ENCODE assay signal across 8 cellular contexts in genomic region chr3:9249273-9250192, GRCh38. TPM values are rescaled to one million over a fixed set of nuclear protein-coding genes. Genes with fewer than 3 reads are reported as not detected.
A peak's percentile ranks its signal among the peaks of the same experiment; 100 is the strongest.
DNase-seq lines count a peak whose midpoint lies in the region; ATAC-seq and TF ChIP-seq lines count a peak whose summit lies in the region.

Gene SRGAP3, minus strand, starts transcription at chr3:9249646. Its CDS starts 695 bp downstream, at chr3:9248951.

- H3K36me3 ChIP-seq in Caco-2 (ENCODE audit: control insufficient read depth, insufficient read depth, low read length), result no peaks in the 10 kb centered on the region; the same call in 1 of the 2 replicates
- H3K36me3 ChIP-seq in HUES48 (ENCODE audit: control insufficient read depth, insufficient read depth, low read length), result no peaks in the 10 kb centered on the region
- H3K36me3 ChIP-seq in OCI-LY1 (ENCODE audit: insufficient read depth, low read length), result no peaks in the 10 kb centered on the region

- no peaks in the 10 kb centered on the region for H3K9me3 ChIP-seq in Caco-2
- H3K9me3 ChIP-seq in HUES48 (ENCODE audit: control insufficient read depth, insufficient read depth, low read length), result no peaks in the 10 kb centered on the region
- H3K9me3 ChIP-seq in OCI-LY1 (ENCODE audit: low read length), result no peaks in the 10 kb centered on the region

- H4K20me1 ChIP-seq in OCI-LY1 (ENCODE audit: insufficient read depth, low read length), result no peaks in the 10 kb centered on the region

- CTCF ChIA-PET in Caco-2 (lab: Charles Lee), result interaction anchor here (0.6 to 2.0 kb wide), 5 partner anchors 49 to 708 kb away, joined by 3 to 11 read pairs (median 4); no protein-coding TSS in a partner anchor

- peak within 1 kb of the TSS; percentile 81 for H3K4me3 Mint-ChIP-seq in Caco-2 (ENCODE audit: unreplicated experiment)

- no peak within 1 kb of the TSS; the same call in 1 of the 2 replicates for H2AFZ ChIP-seq in OCI-LY1 (ENCODE audit: low read length)

- no peaks in the 10 kb centered on the region for H3K9me3 Mint-ChIP-seq in Caco-2 (ENCODE audit: unreplicated experiment)

- H3K4me3 ChIP-seq in Caco-2 (ENCODE audit: low read depth, low read length), result peak within 1 kb of the TSS; percentile 45
- peak within 1 kb of the TSS; percentile 75 for H3K4me3 ChIP-seq in HUES48 (ENCODE audit: low read depth, low read length)
- H3K4me3 ChIP-seq in OCI-LY1 (ENCODE audit: low read depth, low read length, poor library complexity, severe bottlenecking), result peak within 1 kb of the TSS; percentile 61
- peak within 1 kb of the TSS; percentile 54 for H3K4me3 ChIP-seq in epithelial cell of proximal tubule (ENCODE audit: low read depth, low read length)

- H3K27ac ChIP-seq in HUES48 (ENCODE audit: low read depth, low read length), result peak within 1 kb of the TSS; percentile 17
- no peak within 1 kb of the TSS for H3K27ac ChIP-seq in OCI-LY1 (ENCODE audit: low read depth, low read length, poor library complexity, severe bottlenecking)

- H3K4me1 Mint-ChIP-seq in Caco-2 (ENCODE audit: low read depth, unreplicated experiment), result no peaks in the 10 kb centered on the region

- peaks cover 4% of the 10 kb centered on the region for H3K27me3 Mint-ChIP-seq in Caco-2 (ENCODE audit: insufficient read depth, unreplicated experiment)

- no peaks in the 10 kb centered on the region; the same call in 1 of the 2 replicates for H3K4me1 ChIP-seq in Caco-2
- H3K4me1 ChIP-seq in HUES48 (ENCODE audit: control insufficient read depth, insufficient read depth, low read length), result peaks cover 26% of the 10 kb centered on the region
- H3K4me1 ChIP-seq in OCI-LY1 (ENCODE audit: insufficient read depth, low read length, severe bottlenecking), result peaks cover 13% of the 10 kb centered on the region

- DNase-seq in Caco-2, result peak; percentile 87 to 88
- peak; percentile 55 for DNase-seq in activated T-cell treated with anti-CD3 and anti-CD28 coated beads for 1 hour (ENCODE audit: low read depth)
- DNase-seq in epithelial cell of proximal tubule (ENCODE audit: low read depth), result peak; percentile 64
- peak; percentile 93 for DNase-seq in mucosa of gallbladder (ENCODE audit: low spot score)
- peak; percentile 60 for DNase-seq in stimulated activated CD8-positive, alpha-beta memory T cell treated with anti-CD3 and anti-CD28 coated beads, Interleukin-4, amount 100 ng/mL, for 24 hours (ENCODE audit: low read depth)

- peak within 1 kb of the TSS; percentile 93 for H3K4me2 ChIP-seq in OCI-LY1 (ENCODE audit: low read length)

- no peaks in the 10 kb centered on the region for H3K9me2 ChIP-seq in OCI-LY1 (ENCODE audit: low read depth, low read length)

- no peaks in the 10 kb centered on the region for H3K27me3 ChIP-seq in Caco-2 (replicated peaks; ENCODE audit: control insufficient read depth, insufficient read depth, low read length)
- H3K27me3 ChIP-seq in HUES48 (ENCODE audit: control insufficient read depth, insufficient read depth, low read length), result 0 out of 2 replicates have a peak, but pooled peaks cover 7% of the 10 kb centered on the region
- H3K27me3 ChIP-seq in OCI-LY1 (ENCODE audit: insufficient read depth, low read length), result 0 out of 2 replicates have a peak, but pooled peaks cover 3% of the 10 kb centered on the region

- H3K27ac Mint-ChIP-seq in Caco-2 (ENCODE audit: unreplicated experiment), result peak within 1 kb of the TSS; percentile 21

- BruUV-seq in Caco-2 (replicated peaks; lab: Mats Ljungman, UMichigan), result no TSS peak

- H3F3A ChIP-seq in OCI-LY1 (ENCODE audit: insufficient read depth, low read length), result no peaks in the 10 kb centered on the region

- no peaks in the 10 kb centered on the region for H3K36me3 Mint-ChIP-seq in Caco-2 (ENCODE audit: insufficient read depth, unreplicated experiment)

- no peaks in the 10 kb centered on the region for H3K79me2 ChIP-seq in OCI-LY1 (ENCODE audit: insufficient read depth, low read length)

- H3K9ac ChIP-seq in HUES48 (ENCODE audit: low read depth, low read length), result peak within 1 kb of the TSS; percentile 58
- H3K9ac ChIP-seq in OCI-LY1 (ENCODE audit: low read length), result peak within 1 kb of the TSS; percentile 51; the same call in 1 of the 2 replicates

- ATAC-seq in GM21423 (IDR thresholded peaks at IDR 0.05; ENCODE audit: unreplicated experiment), result peak; percentile 100

- TF ChIP-seq CTCF in Caco-2 (IDR thresholded peaks at IDR 0.05; ENCODE audit: insufficient read depth in 1 of 2, low read depth in 1 of 2, low read length in 1 of 2, severe bottlenecking in 1 of 2, unreplicated experiment in 1 of 2) (peak in 1 of 2 experiments; percentile 41), OCI-LY1 (IDR thresholded peaks at IDR 0.05; ENCODE audit: low read length) (no peak), epithelial cell of proximal tubule (conservative IDR thresholded peaks at IDR 0.05; ENCODE audit: low read depth, low read length) (peak; percentile 44)

- intact Hi-C loops in Caco-2 (cut with micrococcal nuclease; ENCODE audit: unreplicated experiment), result loop anchor here (5.0 kb wide), 1 partner anchor 277 kb away; no protein-coding TSS in a partner anchor

- POLR2A ChIA-PET in Caco-2 (lab: Charles Lee), result interaction anchor here (0.5 to 1.0 kb wide), 2 partner anchors 61 to 114 kb away, joined by 4 read pairs; no protein-coding TSS in a partner anchor

RNA-seq across cellular contexts. Expression of gene SRGAP3, which starts in this region (rescaled TPM):
- 1.3 and 1.6 TPM in 2 replicates for total RNA-seq in Caco-2 (2022)
- 0.51 and 3.4 TPM in 2 replicates for total RNA-seq in epithelial cell of proximal tubule
- 7.8 TPM for total RNA-seq in mucosa of gallbladder
